16 cellular contexts compared by ENCODE assay signal in the genomic region with DNA sequence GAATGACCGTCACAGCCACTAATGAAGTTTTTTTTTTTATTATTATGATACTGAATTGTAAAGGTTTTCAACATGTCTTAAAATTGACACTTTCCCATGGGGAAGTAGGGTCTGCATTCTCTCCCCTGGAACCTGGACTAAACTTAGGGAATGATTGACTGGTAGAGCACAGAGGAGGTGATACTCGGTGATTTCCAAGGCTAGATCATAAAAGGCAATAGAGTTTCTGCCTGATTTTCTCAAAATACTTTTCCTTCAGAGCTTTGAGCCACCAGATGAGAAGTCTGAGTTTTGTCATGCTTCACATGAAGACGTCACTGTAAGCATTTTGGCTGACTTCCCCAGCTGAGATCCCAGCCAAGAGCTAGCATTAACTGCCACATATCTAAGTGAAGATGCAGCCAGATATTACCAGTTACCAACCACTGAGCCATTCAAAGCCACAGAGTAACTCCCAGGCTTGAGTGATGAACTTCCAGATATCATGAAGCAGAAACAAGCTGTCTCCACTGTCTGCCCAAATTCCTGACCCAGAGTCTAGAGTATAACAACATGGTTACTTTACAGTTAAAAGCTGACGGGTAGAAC.
DNase-seq lines count a peak whose midpoint lies in the region; ATAC-seq and TF ChIP-seq lines count a peak whose summit lies in the region.
"Had no signal": no experiment of that assay in that cellular context is flagged by ENCODE, and none has a peak within 500 bp of the region (broad histone marks: within the 10 kb centered on the region; RNA-seq: fewer than 3 reads in every experiment).

No MANE protein-coding gene starts in this region.

- ATAC-seq in activated T-cell treated with anti-CD3 and anti-CD28 coated beads, Interleukin-2, amount 50 U/mL, for 72 hours (replicated peaks in 1 of 2): no peak
- ATAC-seq in natural killer cell treated with Interleukin-12 subunit alpha and Interleukin-12 subunit beta and Interleukin-15 and Interleukin-18, amount 100 ng/mL, for 72 hours: no peak
- ATAC-seq in GM21447 (IDR thresholded peaks at IDR 0.05; ENCODE audit: unreplicated experiment): no peak
- ATAC-seq: activated CD8-positive, alpha-beta T cell treated with anti-CD3 and anti-CD28 coated beads for 36 hours; left lobe of liver; Panc1 had no signal

- H3K27ac Mint-ChIP-seq in activated T-cell treated with anti-CD3 and anti-CD28 coated beads, Interleukin-2, amount 50 U/mL, for 72 hours: no peak overlapping the region
- H3K27ac Mint-ChIP-seq in natural killer cell treated with Interleukin-12 subunit alpha and Interleukin-12 subunit beta and Interleukin-15 and Interleukin-18, amount 100 ng/mL, for 72 hours: no peak overlapping the region
- H3K27ac Mint-ChIP-seq: activated CD8-positive, alpha-beta T cell treated with anti-CD3 and anti-CD28 coated beads for 36 hours; B cell had no signal

- H3K4me2 ChIP-seq in fibroblast of lung (ENCODE audit: extremely low read depth, insufficient read depth, low read length) (no peak overlapping the region), mesenchymal stem cell (ENCODE audit: low read length, poor library complexity, severe bottlenecking) (no peak overlapping the region)

- H3K18ac ChIP-seq in mesenchymal stem cell (ENCODE audit: low read depth in 1 of 2, low read length in 2 of 2): no peak overlapping the region

- peak; percentile 82 for DNase-seq in AG10803 (ENCODE audit: low read depth)
- DNase-seq in SK-N-DZ (ENCODE audit: low spot score): peak; percentile 65
- peak; percentile 83 to 86 for DNase-seq in fibroblast of lung (ENCODE audit: low read depth in 2 of 2)
- peak; percentile 48 for DNase-seq in mesenchymal stem cell
- DNase-seq in activated T-cell treated with anti-CD3 and anti-CD28 coated beads, Interleukin-2, amount 50 U/mL, for 72 hours: no peak
- DNase-seq in natural killer cell treated with Interleukin-12 subunit alpha and Interleukin-12 subunit beta and Interleukin-15 and Interleukin-18, amount 100 ng/mL, for 72 hours (ENCODE audit: low spot score): no peak
- DNase-seq in GM13976 (ENCODE audit: low spot score): no peak
- DNase-seq: activated CD8-positive, alpha-beta T cell treated with anti-CD3 and anti-CD28 coated beads for 36 hours; activated naive CD4-positive, alpha-beta T cell treated with Interleukin-2 at 50 U/mL for 16 hours; occipital lobe; stimulated activated CD4-positive, alpha-beta T cell treated with anti-CD3 and anti-CD28 coated beads, Interleukin-1b, Interleukin-23, amount 100 ng/mL, for 48 hours had no signal

- no peak overlapping the region for H2AFZ ChIP-seq in fibroblast of lung (ENCODE audit: low read length)
- no peak overlapping the region for H2AFZ ChIP-seq in mesenchymal stem cell (ENCODE audit: low read depth, low read length)

- H3K79me2 ChIP-seq in fibroblast of lung (ENCODE audit: control insufficient read depth, insufficient read depth, low read length): no peaks in the 10 kb centered on the region

- no peaks in the 10 kb centered on the region for H3K4me1 ChIP-seq in fibroblast of lung (ENCODE audit: control insufficient read depth, extremely low read depth, insufficient read depth, low read length)
- H3K4me1 ChIP-seq in mesenchymal stem cell (ENCODE audit: control insufficient read depth, insufficient read depth, low read depth, low read length): no peaks in the 10 kb centered on the region

- H3K9ac ChIP-seq in fibroblast of lung (ENCODE audit: insufficient read depth, low read length) (no peak overlapping the region), mesenchymal stem cell (ENCODE audit: low read length) (peak overlapping the region; percentile 58)

- no peaks in the 10 kb centered on the region for H3K9me3 ChIP-seq in fibroblast of lung (ENCODE audit: control insufficient read depth, insufficient read depth, low read depth, low read length)
- no peaks in the 10 kb centered on the region for H3K9me3 ChIP-seq in mesenchymal stem cell (ENCODE audit: control insufficient read depth, low read length)

- no peak overlapping the region for H2BK120ac ChIP-seq in mesenchymal stem cell (ENCODE audit: low read depth, low read length)

- no peak overlapping the region for H3K4me3 ChIP-seq in AG10803 (ENCODE audit: low read length)
- H3K4me3 ChIP-seq in fibroblast of lung (replicated peaks in 1 of 4; ENCODE audit: control extremely low read depth in 1 of 4, insufficient read depth in 1 of 4, low read depth in 3 of 4, low read length in 4 of 4): no peak overlapping the region
- no peak overlapping the region for H3K4me3 ChIP-seq in mesenchymal stem cell (ENCODE audit: insufficient read depth in 1 of 2, low read depth in 1 of 2, low read length in 2 of 2)
- H3K4me3 ChIP-seq: coronary artery had no signal

- whole genome bisulfite sequencing in mesenchymal stem cell: 86% methylated on average over 3 of the region's 4 CpGs

- no peak overlapping the region for H2AK5ac ChIP-seq in mesenchymal stem cell (ENCODE audit: low read length, severe bottlenecking)

- H3K27ac ChIP-seq in fibroblast of lung (ENCODE audit: insufficient read depth, low read length): no peak overlapping the region
- no peak overlapping the region for H3K27ac ChIP-seq in mesenchymal stem cell (ENCODE audit: low read length, poor library complexity, severe bottlenecking)
- H3K27ac ChIP-seq: coronary artery had no signal

- no peaks in the 10 kb centered on the region for H3K4me1 Mint-ChIP-seq in activated T-cell treated with anti-CD3 and anti-CD28 coated beads, Interleukin-2, amount 50 U/mL, for 72 hours (ENCODE audit: low read depth)
- no peaks in the 10 kb centered on the region for H3K4me1 Mint-ChIP-seq in natural killer cell treated with Interleukin-12 subunit alpha and Interleukin-12 subunit beta and Interleukin-15 and Interleukin-18, amount 100 ng/mL, for 72 hours (ENCODE audit: low read depth in 2 of 2)
- H3K4me1 Mint-ChIP-seq: B cell had no signal

- no peaks in the 10 kb centered on the region for H3K27me3 Mint-ChIP-seq in activated T-cell treated with anti-CD3 and anti-CD28 coated beads, Interleukin-2, amount 50 U/mL, for 72 hours (ENCODE audit: low read depth)
- no peaks in the 10 kb centered on the region for H3K27me3 Mint-ChIP-seq in natural killer cell treated with Interleukin-12 subunit alpha and Interleukin-12 subunit beta and Interleukin-15 and Interleukin-18, amount 100 ng/mL, for 72 hours
- H3K27me3 Mint-ChIP-seq: activated CD8-positive, alpha-beta T cell treated with anti-CD3 and anti-CD28 coated beads for 36 hours; B cell had no signal

- no peaks in the 10 kb centered on the region for H4K20me1 ChIP-seq in fibroblast of lung (ENCODE audit: control insufficient read depth, extremely low read depth, insufficient read depth, low read length)

- TF ChIP-seq CTCF in AG10803 (conservative IDR thresholded peaks at IDR 0.05; ENCODE audit: low read length) (no peak), fibroblast of lung (conservative IDR thresholded peaks at IDR 0.05 in 1 of 2, IDR thresholded peaks at IDR 0.05 in 1 of 2; ENCODE audit: low read depth in 1 of 2, low read length in 2 of 2) (no peak), GM13976 (IDR thresholded peaks at IDR 0.05; ENCODE audit: borderline replicate concordance, control extremely low read depth, extremely low read depth, insufficient read depth, missing control alignments) (no peak)

- in situ Hi-C loops in GM13976 (cut with MboI; ENCODE audit: low sequenced_read_pairs, unreplicated experiment): no loop called here

- no peak overlapping the region for H4K8ac ChIP-seq in mesenchymal stem cell (ENCODE audit: low read length)

- no peak overlapping the region for H3K4me3 Mint-ChIP-seq in activated T-cell treated with anti-CD3 and anti-CD28 coated beads, Interleukin-2, amount 50 U/mL, for 72 hours
- H3K4me3 Mint-ChIP-seq in natural killer cell treated with Interleukin-12 subunit alpha and Interleukin-12 subunit beta and Interleukin-15 and Interleukin-18, amount 100 ng/mL, for 72 hours: no peak overlapping the region
- H3K4me3 Mint-ChIP-seq: activated CD8-positive, alpha-beta T cell treated with anti-CD3 and anti-CD28 coated beads for 36 hours; B cell had no signal

- no peak overlapping the region for H2BK5ac ChIP-seq in mesenchymal stem cell (ENCODE audit: low read depth, low read length, poor library complexity, severe bottlenecking)

- no peak overlapping the region for H4K91ac ChIP-seq in mesenchymal stem cell (ENCODE audit: low read length)

- H3K9me3 Mint-ChIP-seq in activated T-cell treated with anti-CD3 and anti-CD28 coated beads, Interleukin-2, amount 50 U/mL, for 72 hours: peaks cover 4 to 5% of the 10 kb centered on the region in 2 donors
- H3K9me3 Mint-ChIP-seq in natural killer cell treated with Interleukin-12 subunit alpha and Interleukin-12 subunit beta and Interleukin-15 and Interleukin-18, amount 100 ng/mL, for 72 hours: peaks cover 29% of the 10 kb centered on the region
- H3K9me3 Mint-ChIP-seq: activated CD8-positive, alpha-beta T cell treated with anti-CD3 and anti-CD28 coated beads for 36 hours had no signal

- H3K36me3 Mint-ChIP-seq in activated T-cell treated with anti-CD3 and anti-CD28 coated beads, Interleukin-2, amount 50 U/mL, for 72 hours (ENCODE audit: insufficient read depth in 2 of 2): no peaks in the 10 kb centered on the region
- H3K36me3 Mint-ChIP-seq in natural killer cell treated with Interleukin-12 subunit alpha and Interleukin-12 subunit beta and Interleukin-15 and Interleukin-18, amount 100 ng/mL, for 72 hours: no peaks in the 10 kb centered on the region

- no peak overlapping the region for H3K23ac ChIP-seq in mesenchymal stem cell (ENCODE audit: low read length in 2 of 2)

- H3K4ac ChIP-seq in mesenchymal stem cell (ENCODE audit: low read depth in 1 of 2, low read length in 2 of 2): no peak overlapping the region

- H3K36me3 ChIP-seq in fibroblast of lung (ENCODE audit: control insufficient read depth, insufficient read depth, low read length) (no peaks in the 10 kb centered on the region), mesenchymal stem cell (ENCODE audit: control insufficient read depth in 1 of 2, insufficient read depth in 2 of 2, low read depth in 1 of 2, low read length in 2 of 2) (no peaks in the 10 kb centered on the region)

- no peak overlapping the region for H2BK12ac ChIP-seq in mesenchymal stem cell (ENCODE audit: low read length in 2 of 2)

- H3K79me1 ChIP-seq in mesenchymal stem cell (replicated peaks; ENCODE audit: low read length, poor library complexity, severe bottlenecking): peaks cover 8% of the 10 kb centered on the region

- H3K14ac ChIP-seq in mesenchymal stem cell (ENCODE audit: low read length in 2 of 2): no peak overlapping the region

- no peak overlapping the region for H2BK15ac ChIP-seq in mesenchymal stem cell (ENCODE audit: low read depth, poor library complexity, severe bottlenecking)

- H3K27me3 ChIP-seq in fibroblast of lung (ENCODE audit: control insufficient read depth, insufficient read depth, low read length) (no peaks in the 10 kb centered on the region), mesenchymal stem cell (ENCODE audit: control insufficient read depth in 1 of 2, insufficient read depth in 1 of 2, low read length in 2 of 2) (no peaks in the 10 kb centered on the region)

Comparison
In these comparisons a context has a peak if more than half of its experiments do, and no peak if none do; other contexts are left out.
1. DNase-seq: peak in AG10803 (single experiment), SK-N-DZ (single experiment), fibroblast of lung (2 of 2) and mesenchymal stem cell (single experiment); none in activated T-cell treated with anti-CD3 and anti-CD28 coated beads, Interleukin-2, amount 50 U/mL, for 72 hours (0 of 2), natural killer cell treated with Interleukin-12 subunit alpha and Interleukin-12 subunit beta and Interleukin-15 and Interleukin-18, amount 100 ng/mL, for 72 hours (single experiment) and GM13976 (single experiment).